Comparison of ENCODE assay signal across 8 cellular contexts in genomic region chr17:69471406-69471805, GRCh38. TPM values are rescaled to one million over a fixed set of nuclear protein-coding genes. Genes with fewer than 3 reads are reported as not detected.
"Had no signal": no experiment of that assay in that cellular context is flagged by ENCODE, and none has a peak within 500 bp of the region (broad histone marks: within the 10 kb centered on the region; RNA-seq: fewer than 3 reads in every experiment).

No MANE protein-coding gene starts in this region.

- ATAC-seq: GM23338, K562 had no signal

- H3K27ac Mint-ChIP-seq: GM23338 had no signal

- FAIRE-seq: H1, H54, HTR-8/SVneo, K562 had no signal

- DNase-seq: H9, HCEC 1CT, KG1 had no signal

- H2AFZ ChIP-seq: GM23338 had no signal

- H3K9me3 Mint-ChIP-seq: GM23338, H9 had no signal

- H3K4me3 Mint-ChIP-seq: GM23338, H9 had no signal

- H3K4me3 ChIP-seq: GM23338, K562 had no signal

- H3K4me2 ChIP-seq: GM23338 had no signal

RNA-seq across cellular contexts. Expression of gene MAP2K6, which starts 56.9 kb away (rescaled TPM):
- polyA plus RNA-seq: K562 had no signal
